ENCODE assay signal across 1 cellular context in genomic region chr3:169149349-169149890, GRCh38.
TF ChIP-seq lines count a peak whose summit lies in the region.

No MANE protein-coding gene starts in this region.

TF ChIP-seq in K562, 482 proteins besides CTCF, POLR2A, EP300 and RAD21 (continued from another document and continues in another):
- TF ChIP-seq, protein P1, sequence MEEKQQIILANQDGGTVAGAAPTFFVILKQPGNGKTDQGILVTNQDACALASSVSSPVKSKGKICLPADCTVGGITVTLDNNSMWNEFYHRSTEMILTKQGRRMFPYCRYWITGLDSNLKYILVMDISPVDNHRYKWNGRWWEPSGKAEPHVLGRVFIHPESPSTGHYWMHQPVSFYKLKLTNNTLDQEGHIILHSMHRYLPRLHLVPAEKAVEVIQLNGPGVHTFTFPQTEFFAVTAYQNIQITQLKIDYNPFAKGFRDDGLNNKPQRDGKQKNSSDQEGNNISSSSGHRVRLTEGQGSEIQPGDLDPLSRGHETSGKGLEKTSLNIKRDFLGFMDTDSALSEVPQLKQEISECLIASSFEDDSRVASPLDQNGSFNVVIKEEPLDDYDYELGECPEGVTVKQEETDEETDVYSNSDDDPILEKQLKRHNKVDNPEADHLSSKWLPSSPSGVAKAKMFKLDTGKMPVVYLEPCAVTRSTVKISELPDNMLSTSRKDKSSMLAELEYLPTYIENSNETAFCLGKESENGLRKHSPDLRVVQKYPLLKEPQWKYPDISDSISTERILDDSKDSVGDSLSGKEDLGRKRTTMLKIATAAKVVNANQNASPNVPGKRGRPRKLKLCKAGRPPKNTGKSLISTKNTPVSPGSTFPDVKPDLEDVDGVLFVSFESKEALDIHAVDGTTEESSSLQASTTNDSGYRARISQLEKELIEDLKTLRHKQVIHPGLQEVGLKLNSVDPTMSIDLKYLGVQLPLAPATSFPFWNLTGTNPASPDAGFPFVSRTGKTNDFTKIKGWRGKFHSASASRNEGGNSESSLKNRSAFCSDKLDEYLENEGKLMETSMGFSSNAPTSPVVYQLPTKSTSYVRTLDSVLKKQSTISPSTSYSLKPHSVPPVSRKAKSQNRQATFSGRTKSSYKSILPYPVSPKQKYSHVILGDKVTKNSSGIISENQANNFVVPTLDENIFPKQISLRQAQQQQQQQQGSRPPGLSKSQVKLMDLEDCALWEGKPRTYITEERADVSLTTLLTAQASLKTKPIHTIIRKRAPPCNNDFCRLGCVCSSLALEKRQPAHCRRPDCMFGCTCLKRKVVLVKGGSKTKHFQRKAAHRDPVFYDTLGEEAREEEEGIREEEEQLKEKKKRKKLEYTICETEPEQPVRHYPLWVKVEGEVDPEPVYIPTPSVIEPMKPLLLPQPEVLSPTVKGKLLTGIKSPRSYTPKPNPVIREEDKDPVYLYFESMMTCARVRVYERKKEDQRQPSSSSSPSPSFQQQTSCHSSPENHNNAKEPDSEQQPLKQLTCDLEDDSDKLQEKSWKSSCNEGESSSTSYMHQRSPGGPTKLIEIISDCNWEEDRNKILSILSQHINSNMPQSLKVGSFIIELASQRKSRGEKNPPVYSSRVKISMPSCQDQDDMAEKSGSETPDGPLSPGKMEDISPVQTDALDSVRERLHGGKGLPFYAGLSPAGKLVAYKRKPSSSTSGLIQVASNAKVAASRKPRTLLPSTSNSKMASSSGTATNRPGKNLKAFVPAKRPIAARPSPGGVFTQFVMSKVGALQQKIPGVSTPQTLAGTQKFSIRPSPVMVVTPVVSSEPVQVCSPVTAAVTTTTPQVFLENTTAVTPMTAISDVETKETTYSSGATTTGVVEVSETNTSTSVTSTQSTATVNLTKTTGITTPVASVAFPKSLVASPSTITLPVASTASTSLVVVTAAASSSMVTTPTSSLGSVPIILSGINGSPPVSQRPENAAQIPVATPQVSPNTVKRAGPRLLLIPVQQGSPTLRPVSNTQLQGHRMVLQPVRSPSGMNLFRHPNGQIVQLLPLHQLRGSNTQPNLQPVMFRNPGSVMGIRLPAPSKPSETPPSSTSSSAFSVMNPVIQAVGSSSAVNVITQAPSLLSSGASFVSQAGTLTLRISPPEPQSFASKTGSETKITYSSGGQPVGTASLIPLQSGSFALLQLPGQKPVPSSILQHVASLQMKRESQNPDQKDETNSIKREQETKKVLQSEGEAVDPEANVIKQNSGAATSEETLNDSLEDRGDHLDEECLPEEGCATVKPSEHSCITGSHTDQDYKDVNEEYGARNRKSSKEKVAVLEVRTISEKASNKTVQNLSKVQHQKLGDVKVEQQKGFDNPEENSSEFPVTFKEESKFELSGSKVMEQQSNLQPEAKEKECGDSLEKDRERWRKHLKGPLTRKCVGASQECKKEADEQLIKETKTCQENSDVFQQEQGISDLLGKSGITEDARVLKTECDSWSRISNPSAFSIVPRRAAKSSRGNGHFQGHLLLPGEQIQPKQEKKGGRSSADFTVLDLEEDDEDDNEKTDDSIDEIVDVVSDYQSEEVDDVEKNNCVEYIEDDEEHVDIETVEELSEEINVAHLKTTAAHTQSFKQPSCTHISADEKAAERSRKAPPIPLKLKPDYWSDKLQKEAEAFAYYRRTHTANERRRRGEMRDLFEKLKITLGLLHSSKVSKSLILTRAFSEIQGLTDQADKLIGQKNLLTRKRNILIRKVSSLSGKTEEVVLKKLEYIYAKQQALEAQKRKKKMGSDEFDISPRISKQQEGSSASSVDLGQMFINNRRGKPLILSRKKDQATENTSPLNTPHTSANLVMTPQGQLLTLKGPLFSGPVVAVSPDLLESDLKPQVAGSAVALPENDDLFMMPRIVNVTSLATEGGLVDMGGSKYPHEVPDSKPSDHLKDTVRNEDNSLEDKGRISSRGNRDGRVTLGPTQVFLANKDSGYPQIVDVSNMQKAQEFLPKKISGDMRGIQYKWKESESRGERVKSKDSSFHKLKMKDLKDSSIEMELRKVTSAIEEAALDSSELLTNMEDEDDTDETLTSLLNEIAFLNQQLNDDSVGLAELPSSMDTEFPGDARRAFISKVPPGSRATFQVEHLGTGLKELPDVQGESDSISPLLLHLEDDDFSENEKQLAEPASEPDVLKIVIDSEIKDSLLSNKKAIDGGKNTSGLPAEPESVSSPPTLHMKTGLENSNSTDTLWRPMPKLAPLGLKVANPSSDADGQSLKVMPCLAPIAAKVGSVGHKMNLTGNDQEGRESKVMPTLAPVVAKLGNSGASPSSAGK (IDR thresholded peaks at IDR 0.05): no peak
- TF ChIP-seq CHD4 (IDR thresholded peaks at IDR 0.05; ENCODE audit: insufficient read depth, insufficient replicate concordance, low read depth, low read length, poor library complexity, severe bottlenecking) (no peak), GTF2F1 (IDR thresholded peaks at IDR 0.05; ENCODE audit: low read depth, low read length) (no peak), HOXB6 (CRISPR knock-in tag; IDR thresholded peaks at IDR 0.05; ENCODE audit: borderline replicate concordance) (no peak), NFE2 (IDR thresholded peaks at IDR 0.05; ENCODE audit: low read depth) (no peak), RFX7 (CRISPR knock-in tag; IDR thresholded peaks at IDR 0.05) (no peak), E2F3 (CRISPR knock-in tag; IDR thresholded peaks at IDR 0.05) (no peak; the same call in 1 of the 2 replicates), PTBP1 (IDR thresholded peaks at IDR 0.05; ENCODE audit: low read depth, low read length) (no peak), NR1H2 (CRISPR knock-in tag; IDR thresholded peaks at IDR 0.05) (no peak), MYBL2 (IDR thresholded peaks at IDR 0.05; ENCODE audit: low read depth) (no peak), MYBL2 (CRISPR knock-in tag; IDR thresholded peaks at IDR 0.05; ENCODE audit: borderline replicate concordance) (no peak), NCOA2 (IDR thresholded peaks at IDR 0.05; ENCODE audit: partially characterized antibody in 2 of 2) (no peak), TAF1 (IDR thresholded peaks at IDR 0.05; ENCODE audit: control insufficient read depth, extremely low read depth, insufficient read depth, low read length, severe bottlenecking) (no peak), ZEB2 (IDR thresholded peaks at IDR 0.05) (no peak), NFIC (IDR thresholded peaks at IDR 0.05) (peak; percentile 88), SAFB (IDR thresholded peaks at IDR 0.05; ENCODE audit: borderline replicate concordance, low read depth, low read length) (no peak), TRIM28 (IDR thresholded peaks at IDR 0.05) (no peak), OTX1 (CRISPR knock-in tag; IDR thresholded peaks at IDR 0.05) (no peak), ZNF398 (CRISPR knock-in tag; IDR thresholded peaks at IDR 0.05) (no peak), PHB2 (IDR thresholded peaks at IDR 0.05; ENCODE audit: low read depth) (no peak), HMG20A (CRISPR knock-in tag; conservative IDR thresholded peaks at IDR 0.05) (no peak)
- TF ChIP-seq, protein P2, sequence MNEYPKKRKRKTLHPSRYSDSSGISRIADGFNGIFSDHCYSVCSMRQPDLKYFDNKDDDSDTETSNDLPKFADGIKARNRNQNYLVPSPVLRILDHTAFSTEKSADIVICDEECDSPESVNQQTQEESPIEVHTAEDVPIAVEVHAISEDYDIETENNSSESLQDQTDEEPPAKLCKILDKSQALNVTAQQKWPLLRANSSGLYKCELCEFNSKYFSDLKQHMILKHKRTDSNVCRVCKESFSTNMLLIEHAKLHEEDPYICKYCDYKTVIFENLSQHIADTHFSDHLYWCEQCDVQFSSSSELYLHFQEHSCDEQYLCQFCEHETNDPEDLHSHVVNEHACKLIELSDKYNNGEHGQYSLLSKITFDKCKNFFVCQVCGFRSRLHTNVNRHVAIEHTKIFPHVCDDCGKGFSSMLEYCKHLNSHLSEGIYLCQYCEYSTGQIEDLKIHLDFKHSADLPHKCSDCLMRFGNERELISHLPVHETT (CRISPR knock-in tag; conservative IDR thresholded peaks at IDR 0.05 in 1 of 2, IDR thresholded peaks at IDR 0.05 in 1 of 2): no peak
- TF ChIP-seq, protein P3, sequence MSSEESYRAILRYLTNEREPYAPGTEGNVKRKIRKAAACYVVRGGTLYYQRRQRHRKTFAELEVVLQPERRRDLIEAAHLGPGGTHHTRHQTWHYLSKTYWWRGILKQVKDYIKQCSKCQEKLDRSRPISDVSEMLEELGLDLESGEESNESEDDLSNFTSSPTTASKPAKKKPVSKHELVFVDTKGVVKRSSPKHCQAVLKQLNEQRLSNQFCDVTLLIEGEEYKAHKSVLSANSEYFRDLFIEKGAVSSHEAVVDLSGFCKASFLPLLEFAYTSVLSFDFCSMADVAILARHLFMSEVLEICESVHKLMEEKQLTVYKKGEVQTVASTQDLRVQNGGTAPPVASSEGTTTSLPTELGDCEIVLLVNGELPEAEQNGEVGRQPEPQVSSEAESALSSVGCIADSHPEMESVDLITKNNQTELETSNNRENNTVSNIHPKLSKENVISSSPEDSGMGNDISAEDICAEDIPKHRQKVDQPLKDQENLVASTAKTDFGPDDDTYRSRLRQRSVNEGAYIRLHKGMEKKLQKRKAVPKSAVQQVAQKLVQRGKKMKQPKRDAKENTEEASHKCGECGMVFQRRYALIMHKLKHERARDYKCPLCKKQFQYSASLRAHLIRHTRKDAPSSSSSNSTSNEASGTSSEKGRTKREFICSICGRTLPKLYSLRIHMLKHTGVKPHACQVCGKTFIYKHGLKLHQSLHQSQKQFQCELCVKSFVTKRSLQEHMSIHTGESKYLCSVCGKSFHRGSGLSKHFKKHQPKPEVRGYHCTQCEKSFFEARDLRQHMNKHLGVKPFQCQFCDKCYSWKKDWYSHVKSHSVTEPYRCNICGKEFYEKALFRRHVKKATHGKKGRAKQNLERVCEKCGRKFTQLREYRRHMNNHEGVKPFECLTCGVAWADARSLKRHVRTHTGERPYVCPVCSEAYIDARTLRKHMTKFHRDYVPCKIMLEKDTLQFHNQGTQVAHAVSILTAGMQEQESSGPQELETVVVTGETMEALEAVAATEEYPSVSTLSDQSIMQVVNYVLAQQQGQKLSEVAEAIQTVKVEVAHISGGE (CRISPR knock-in tag; IDR thresholded peaks at IDR 0.05): no peak
- TF ChIP-seq, protein P4, sequence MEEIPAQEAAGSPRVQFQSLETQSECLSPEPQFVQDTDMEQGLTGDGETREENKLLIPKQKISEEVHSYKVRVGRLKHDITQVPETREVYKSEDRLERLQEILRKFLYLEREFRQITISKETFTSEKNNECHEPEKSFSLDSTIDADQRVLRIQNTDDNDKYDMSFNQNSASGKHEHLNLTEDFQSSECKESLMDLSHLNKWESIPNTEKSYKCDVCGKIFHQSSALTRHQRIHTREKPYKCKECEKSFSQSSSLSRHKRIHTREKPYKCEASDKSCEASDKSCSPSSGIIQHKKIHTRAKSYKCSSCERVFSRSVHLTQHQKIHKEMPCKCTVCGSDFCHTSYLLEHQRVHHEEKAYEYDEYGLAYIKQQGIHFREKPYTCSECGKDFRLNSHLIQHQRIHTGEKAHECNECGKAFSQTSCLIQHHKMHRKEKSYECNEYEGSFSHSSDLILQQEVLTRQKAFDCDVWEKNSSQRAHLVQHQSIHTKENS (CRISPR knock-in tag; IDR thresholded peaks at IDR 0.05): no peak
- TF ChIP-seq, protein P5, sequence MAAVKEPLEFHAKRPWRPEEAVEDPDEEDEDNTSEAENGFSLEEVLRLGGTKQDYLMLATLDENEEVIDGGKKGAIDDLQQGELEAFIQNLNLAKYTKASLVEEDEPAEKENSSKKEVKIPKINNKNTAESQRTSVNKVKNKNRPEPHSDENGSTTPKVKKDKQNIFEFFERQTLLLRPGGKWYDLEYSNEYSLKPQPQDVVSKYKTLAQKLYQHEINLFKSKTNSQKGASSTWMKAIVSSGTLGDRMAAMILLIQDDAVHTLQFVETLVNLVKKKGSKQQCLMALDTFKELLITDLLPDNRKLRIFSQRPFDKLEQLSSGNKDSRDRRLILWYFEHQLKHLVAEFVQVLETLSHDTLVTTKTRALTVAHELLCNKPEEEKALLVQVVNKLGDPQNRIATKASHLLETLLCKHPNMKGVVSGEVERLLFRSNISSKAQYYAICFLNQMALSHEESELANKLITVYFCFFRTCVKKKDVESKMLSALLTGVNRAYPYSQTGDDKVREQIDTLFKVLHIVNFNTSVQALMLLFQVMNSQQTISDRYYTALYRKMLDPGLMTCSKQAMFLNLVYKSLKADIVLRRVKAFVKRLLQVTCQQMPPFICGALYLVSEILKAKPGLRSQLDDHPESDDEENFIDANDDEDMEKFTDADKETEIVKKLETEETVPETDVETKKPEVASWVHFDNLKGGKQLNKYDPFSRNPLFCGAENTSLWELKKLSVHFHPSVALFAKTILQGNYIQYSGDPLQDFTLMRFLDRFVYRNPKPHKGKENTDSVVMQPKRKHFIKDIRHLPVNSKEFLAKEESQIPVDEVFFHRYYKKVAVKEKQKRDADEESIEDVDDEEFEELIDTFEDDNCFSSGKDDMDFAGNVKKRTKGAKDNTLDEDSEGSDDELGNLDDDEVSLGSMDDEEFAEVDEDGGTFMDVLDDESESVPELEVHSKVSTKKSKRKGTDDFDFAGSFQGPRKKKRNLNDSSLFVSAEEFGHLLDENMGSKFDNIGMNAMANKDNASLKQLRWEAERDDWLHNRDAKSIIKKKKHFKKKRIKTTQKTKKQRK (IDR thresholded peaks at IDR 0.05; ENCODE audit: borderline replicate concordance, low read depth, low read length): no peak
